Comparison of ENCODE assay signal across 1 cellular context in genomic region chr1:113835686-113836290, GRCh38.
TF ChIP-seq lines count a peak whose summit lies in the region.

No MANE protein-coding gene starts in this region.

TF ChIP-seq in liver, 16 proteins besides CTCF, POLR2A, EP300 and RAD21 (continued from another document):
- no peak for TF ChIP-seq REST (IDR thresholded peaks at IDR 0.05)
TF ChIP-seq in liver: peak in this region for 0.
